1 cellular context compared by ENCODE assay signal in genomic region chr11:66289548-66290331, GRCh38.
TF ChIP-seq lines count a peak whose summit lies in the region.

No MANE protein-coding gene starts in this region.

TF ChIP-seq in HepG2, 621 proteins besides CTCF, POLR2A, EP300 and RAD21 (continued from another document and continues in another):
- TF ChIP-seq CENPBD1 (CRISPR knock-in tag; IDR thresholded peaks at IDR 0.05; ENCODE audit: borderline replicate concordance, low read depth) = no peak
- peak; percentile 93 for TF ChIP-seq ZFP37 (CRISPR knock-in tag; IDR thresholded peaks at IDR 0.05; ENCODE audit: borderline replicate concordance)
- 0 out of 2 replicates have a peak, but pooled peaks have one; percentile 15 for TF ChIP-seq SALL2 (CRISPR knock-in tag; IDR thresholded peaks at IDR 0.05)
- peak; percentile 82; the same call in 1 of the 2 replicates for TF ChIP-seq ZNF446 (CRISPR knock-in tag; IDR thresholded peaks at IDR 0.05)
- TF ChIP-seq RFX3 (CRISPR knock-in tag; IDR thresholded peaks at IDR 0.05) = no peak
- 0 out of 2 replicates have a peak, but pooled peaks have one; percentile 41 for TF ChIP-seq ZNF101 (CRISPR knock-in tag; IDR thresholded peaks at IDR 0.05; ENCODE audit: borderline replicate concordance, low read depth)
- TF ChIP-seq MLXIP (CRISPR knock-in tag; IDR thresholded peaks at IDR 0.05; ENCODE audit: borderline replicate concordance) = peak; percentile 51; the same call in 1 of the 2 replicates
- TF ChIP-seq NR2F6 (IDR thresholded peaks at IDR 0.05) = no peak
- TF ChIP-seq NR2F6 (CRISPR knock-in tag; IDR thresholded peaks at IDR 0.05) = peak; percentile 39; the same call in 1 of the 2 replicates
- TF ChIP-seq REL (CRISPR knock-in tag; conservative IDR thresholded peaks at IDR 0.05) = peak; percentile 86
- peak; percentile 46; the same call in 1 of the 2 replicates for TF ChIP-seq FOXK1 (CRISPR knock-in tag; IDR thresholded peaks at IDR 0.05; ENCODE audit: borderline replicate concordance, low read depth)
- 0 out of 2 replicates have a peak, but pooled peaks have one; percentile 39 for TF ChIP-seq ZSCAN5A (CRISPR knock-in tag; IDR thresholded peaks at IDR 0.05; ENCODE audit: borderline replicate concordance)
- peak; percentile 89; the same call in 1 of the 2 replicates for TF ChIP-seq ZNF709 (CRISPR knock-in tag; IDR thresholded peaks at IDR 0.05)
- no peak for TF ChIP-seq PLSCR1 (CRISPR knock-in tag; IDR thresholded peaks at IDR 0.05; ENCODE audit: borderline replicate concordance)
- TF ChIP-seq CBX1 (IDR thresholded peaks at IDR 0.05; ENCODE audit: low read depth) = no peak
- TF ChIP-seq KAT7 (CRISPR knock-in tag; IDR thresholded peaks at IDR 0.05; ENCODE audit: borderline replicate concordance) = 0 out of 2 replicates have a peak, but pooled peaks have one; percentile 34
- TF ChIP-seq NR2F1 (CRISPR knock-in tag; IDR thresholded peaks at IDR 0.05) = no peak
- TF ChIP-seq ZNF331 (CRISPR knock-in tag; IDR thresholded peaks at IDR 0.05) = peak; percentile 62; the same call in 1 of the 2 replicates
- TF ChIP-seq STAT5B (CRISPR knock-in tag; IDR thresholded peaks at IDR 0.05) = 0 out of 2 replicates have a peak, but pooled peaks have one; percentile 76
- TF ChIP-seq ZNF878 (CRISPR knock-in tag; IDR thresholded peaks at IDR 0.05) = no peak
- peak; percentile 68; the same call in 1 of the 2 replicates for TF ChIP-seq ZNF367 (CRISPR knock-in tag; IDR thresholded peaks at IDR 0.05; ENCODE audit: borderline replicate concordance)
- no peak for TF ChIP-seq ZNF33B (CRISPR knock-in tag; IDR thresholded peaks at IDR 0.05)
- TF ChIP-seq CSRNP2 (CRISPR knock-in tag; conservative IDR thresholded peaks at IDR 0.05; ENCODE audit: low read depth) = peak; percentile 85; the same call in 1 of the 2 replicates
- peak; percentile 79; the same call in 1 of the 2 replicates for TF ChIP-seq ZNF616 (CRISPR knock-in tag; IDR thresholded peaks at IDR 0.05; ENCODE audit: low read depth)
- TF ChIP-seq ZNF160 (CRISPR knock-in tag; IDR thresholded peaks at IDR 0.05) = peak; percentile 72; the same call in 1 of the 2 replicates
- TF ChIP-seq IRF9 (CRISPR knock-in tag; IDR thresholded peaks at IDR 0.05; ENCODE audit: borderline replicate concordance) = 0 out of 2 replicates have a peak, but pooled peaks have one; percentile 36
- 0 out of 2 replicates have a peak, but pooled peaks have one; percentile 57 for TF ChIP-seq ZNF354B (CRISPR knock-in tag; IDR thresholded peaks at IDR 0.05)
- peak; percentile 58 for TF ChIP-seq ARID5B (CRISPR knock-in tag; IDR thresholded peaks at IDR 0.05)
- TF ChIP-seq ZBTB26 (CRISPR knock-in tag; IDR thresholded peaks at IDR 0.05; ENCODE audit: borderline replicate concordance) = peak; percentile 53; the same call in 1 of the 2 replicates
- peak; percentile 92; the same call in 2 of the 3 replicates for TF ChIP-seq MXI1 (IDR thresholded peaks at IDR 0.05; ENCODE audit: borderline replicate concordance, low read depth, low read length)
- TF ChIP-seq HOXA7 (CRISPR knock-in tag; IDR thresholded peaks at IDR 0.05) = no peak
- TF ChIP-seq FOXA3 (CRISPR knock-in tag; IDR thresholded peaks at IDR 0.05) = 0 out of 2 replicates have a peak, but pooled peaks have one; percentile 24
- peak; percentile 52; the same call in 1 of the 2 replicates for TF ChIP-seq ZNF253 (CRISPR knock-in tag; IDR thresholded peaks at IDR 0.05; ENCODE audit: borderline replicate concordance)
- TF ChIP-seq FOXC1 (CRISPR knock-in tag; IDR thresholded peaks at IDR 0.05; ENCODE audit: borderline replicate concordance) = no peak
- 0 out of 2 replicates have a peak, but pooled peaks have one; percentile 72 for TF ChIP-seq ZNF615 (CRISPR knock-in tag; IDR thresholded peaks at IDR 0.05; ENCODE audit: borderline replicate concordance)
- 0 out of 2 replicates have a peak, but pooled peaks have one; percentile 68 for TF ChIP-seq ZFP36L2 (CRISPR knock-in tag; IDR thresholded peaks at IDR 0.05)
- TF ChIP-seq ZBTB43 (CRISPR knock-in tag; conservative IDR thresholded peaks at IDR 0.05) = peak; percentile 79; the same call in 1 of the 2 replicates
- TF ChIP-seq ZNF670 (CRISPR knock-in tag; IDR thresholded peaks at IDR 0.05; ENCODE audit: borderline replicate concordance) = peak; percentile 75; the same call in 1 of the 2 replicates
- peak; percentile 76; the same call in 1 of the 2 replicates for TF ChIP-seq NFKBIZ (CRISPR knock-in tag; IDR thresholded peaks at IDR 0.05)
- TF ChIP-seq ZNF34 (CRISPR knock-in tag; IDR thresholded peaks at IDR 0.05; ENCODE audit: borderline replicate concordance) = 0 out of 2 replicates have a peak, but pooled peaks have one; percentile 14
- TF ChIP-seq GPN1 (CRISPR knock-in tag; IDR thresholded peaks at IDR 0.05; ENCODE audit: borderline replicate concordance) = peak; percentile 90
- peak; percentile 20; the same call in 1 of the 2 replicates for TF ChIP-seq THAP9 (CRISPR knock-in tag; IDR thresholded peaks at IDR 0.05; ENCODE audit: borderline replicate concordance)
